In the genomic region with DNA sequence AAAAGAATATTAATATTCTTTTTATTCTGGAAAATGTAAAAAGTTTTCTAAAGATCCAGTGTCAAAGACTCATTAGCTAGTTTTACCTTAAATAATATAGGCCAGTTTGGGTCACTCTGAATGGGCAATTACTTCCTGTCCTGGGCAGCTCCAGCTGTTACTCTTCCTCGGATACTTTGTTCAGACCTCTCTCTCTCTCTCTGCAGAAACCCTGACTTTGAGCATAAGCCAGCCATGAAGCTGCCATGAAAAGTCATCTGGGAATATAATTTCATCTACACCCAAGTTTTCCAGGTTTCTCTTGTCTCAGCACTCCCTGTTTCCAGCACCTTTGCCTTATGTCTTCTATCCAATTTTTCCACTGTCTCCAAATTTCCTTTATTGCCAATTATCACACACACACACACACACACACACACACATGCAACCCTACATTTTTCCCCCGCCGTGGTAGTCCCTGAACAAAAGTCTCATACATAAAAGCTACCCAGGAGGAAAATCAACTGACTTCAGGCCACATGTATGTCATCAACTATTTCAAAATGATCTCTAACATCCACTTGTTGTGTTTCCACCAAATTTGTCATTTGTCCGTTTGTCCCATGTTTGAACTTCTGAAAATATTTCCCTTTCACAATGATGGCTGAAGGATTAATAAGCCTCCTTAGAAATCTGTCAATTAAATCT, we compare ENCODE assay signal across 19 cellular contexts.
DNase-seq lines count a peak whose midpoint lies in the region; ATAC-seq and TF ChIP-seq lines count a peak whose summit lies in the region.
"Had no signal": no experiment of that assay in that cellular context is flagged by ENCODE, and none has a peak within 500 bp of the region (broad histone marks: within the 10 kb centered on the region; RNA-seq: fewer than 3 reads in every experiment).

No MANE protein-coding gene starts in this region.

- peaks cover 26% of the 10 kb centered on the region for H3K36me3 Mint-ChIP-seq in Caco-2 (ENCODE audit: insufficient read depth, unreplicated experiment)
- no peaks in the 10 kb centered on the region for H3K36me3 Mint-ChIP-seq in nephron progenitor cell (ENCODE audit: low read depth)

- H3K27me3 Mint-ChIP-seq in Caco-2 (ENCODE audit: insufficient read depth, unreplicated experiment) (no peaks in the 10 kb centered on the region), nephron progenitor cell (ENCODE audit: low read depth, poor library complexity) (no peaks in the 10 kb centered on the region)
- H3K27me3 Mint-ChIP-seq: CD8-positive, alpha-beta memory T cell had no signal

- H3K4me3 ChIP-seq in Caco-2 (ENCODE audit: low read depth, low read length) (no peak overlapping the region), MG63 (no peak overlapping the region)
- H3K4me3 ChIP-seq: A549; BLaER1 treated with 17β-estradiol and CSF1 and Interleukin-3, amounts not matched to agents 10 nM and 100 nM had no signal

- H3K4me1 Mint-ChIP-seq in Caco-2 (ENCODE audit: low read depth, unreplicated experiment) (peaks cover 50% of the 10 kb centered on the region), nephron progenitor cell (peaks cover 8% of the 10 kb centered on the region)

- BruUV-seq in Caco-2 (replicated peaks; lab: Mats Ljungman, UMichigan): no TSS peak

- peaks cover 32% of the 10 kb centered on the region for H3K9me3 Mint-ChIP-seq in Caco-2 (ENCODE audit: unreplicated experiment)
- H3K9me3 Mint-ChIP-seq in nephron progenitor cell: peaks cover 10% of the 10 kb centered on the region

- H3K27me3 ChIP-seq in Caco-2 (replicated peaks; ENCODE audit: control insufficient read depth, insufficient read depth, low read length) (no peaks in the 10 kb centered on the region), MG63 (no peaks in the 10 kb centered on the region)
- H3K27me3 ChIP-seq: BLaER1 treated with 17β-estradiol and CSF1 and Interleukin-3, amounts not matched to agents 10 nM and 100 nM had no signal

- H3K4me3 Mint-ChIP-seq in Caco-2 (ENCODE audit: unreplicated experiment): no peak overlapping the region
- H3K4me3 Mint-ChIP-seq in nephron progenitor cell: no peak overlapping the region
- H3K4me3 Mint-ChIP-seq: CD8-positive, alpha-beta memory T cell; HFFc6 had no signal

- peaks cover 3% of the 10 kb centered on the region; the same call in 1 of the 2 replicates for H3K9me3 ChIP-seq in Caco-2
- H3K9me3 ChIP-seq in MG63: no peaks in the 10 kb centered on the region; the same call in 1 of the 2 replicates
- H3K9me3 ChIP-seq: A549; BLaER1 treated with 17β-estradiol and CSF1 and Interleukin-3, amounts not matched to agents 10 nM and 100 nM; SK-N-SH had no signal

- intact Hi-C loops in Caco-2 (cut with micrococcal nuclease; ENCODE audit: unreplicated experiment): loop anchor here (5.0 kb wide), 1 partner anchor 424 kb away; a partner anchor contains a TSS
- intact Hi-C loops in left cardiac atrium (cut with DNase I): no loop called here

- peaks cover 56% of the 10 kb centered on the region for H3K4me1 ChIP-seq in Caco-2
- H3K4me1 ChIP-seq: A549; BLaER1 treated with 17β-estradiol and CSF1 and Interleukin-3, amounts not matched to agents 10 nM and 100 nM had no signal

- DNase-seq in Caco-2: no peak
- DNase-seq in SK-MEL-5 (ENCODE audit: low read depth, low spot score): peak; percentile 63
- no peak for DNase-seq in left cardiac atrium
- no peak for DNase-seq in nephron progenitor cell
- DNase-seq in MG63: no peak
- DNase-seq in SIG-M5 treated with dmso at 0.1 percent for 504 hours (lab: John Stamatoyannopoulos, UW; ENCODE audit: unreplicated experiment): no peak
- no peak for DNase-seq in NAMALWA (ENCODE audit: low spot score)
- DNase-seq: CD8-positive, alpha-beta memory T cell; DND-41; GOT3; HFFc6; NCI-H1105 treated with DMSO at 0.1 percent for 48 hours; NCI-H187; NCI-H345; NCI-H526 treated with DMSO at 0.1 percent for 48 hours; SK-N-SH had no signal

- H3K27ac Mint-ChIP-seq in Caco-2 (ENCODE audit: unreplicated experiment): peak overlapping the region; percentile 96
- peak overlapping the region; percentile 0 for H3K27ac Mint-ChIP-seq in nephron progenitor cell
- H3K27ac Mint-ChIP-seq: CD8-positive, alpha-beta memory T cell; HFFc6 had no signal

- in situ Hi-C loops in SK-MEL-5 (cut with HindIII; ENCODE audit: low pct_unique_long_range_greater_than_20kb, low sequenced_read_pairs): no loop called here

- peak; percentile 30 to 53 for ATAC-seq in left cardiac atrium
- ATAC-seq in GM18498 (IDR thresholded peaks at IDR 0.05; ENCODE audit: unreplicated experiment): no peak
- ATAC-seq: A549 had no signal

- TF ChIP-seq CTCF in Caco-2 (IDR thresholded peaks at IDR 0.05; ENCODE audit: insufficient read depth in 1 of 2, low read depth in 1 of 2, low read length in 1 of 2, severe bottlenecking in 1 of 2, unreplicated experiment in 1 of 2) (no peak), nephron progenitor cell (IDR thresholded peaks at IDR 0.05) (no peak)

- CTCF ChIA-PET in Caco-2 (lab: Charles Lee): interaction anchor here (1.7 kb wide), 1 partner anchor 11 kb away, joined by 8 read pairs; no protein-coding TSS in a partner anchor

- POLR2A ChIA-PET in Caco-2 (lab: Charles Lee): no interaction called here

- H3K36me3 ChIP-seq in Caco-2 (ENCODE audit: control insufficient read depth, insufficient read depth, low read length): no peaks in the 10 kb centered on the region
- no peaks in the 10 kb centered on the region for H3K36me3 ChIP-seq in MG63
